Comparison of ENCODE assay signal across 8 cellular contexts in genomic region chr6:31701666-31702420, GRCh38. TPM values are rescaled to one million over a fixed set of nuclear protein-coding genes. Genes with fewer than 3 reads are reported as not detected.
A peak's percentile ranks its signal among the peaks of the same experiment; 100 is the strongest.
DNase-seq lines count a peak whose midpoint lies in the region; ATAC-seq and TF ChIP-seq lines count a peak whose summit lies in the region.

No MANE protein-coding gene starts in this region.

- peaks cover 31% of the 10 kb centered on the region for H3K4me1 Mint-ChIP-seq in endothelial cell (ENCODE audit: unreplicated experiment)
- H3K4me1 Mint-ChIP-seq in natural killer cell treated with Interleukin-12 subunit alpha and Interleukin-12 subunit beta and Interleukin-15 and Interleukin-18, amount 100 ng/mL, for 72 hours (ENCODE audit: low read depth in 2 of 2), result peaks cover 32 to 33% of the 10 kb centered on the region in 2 donors

- peak overlapping the region; percentile 97 for H3K4me2 ChIP-seq in PC-9

- H3K4me3 Mint-ChIP-seq in endothelial cell (ENCODE audit: unreplicated experiment), result peak overlapping the region; percentile 99
- peak overlapping the region; percentile 99 for H3K4me3 Mint-ChIP-seq in natural killer cell treated with Interleukin-12 subunit alpha and Interleukin-12 subunit beta and Interleukin-15 and Interleukin-18, amount 100 ng/mL, for 72 hours

- POLR2A ChIA-PET in PC-9 (lab: Charles Lee; ENCODE audit: unreplicated experiment), result interaction anchor here (0.5 to 0.7 kb wide), 3 partner anchors 37 to 125 kb away, joined by 4 to 7 read pairs (median 5); partner anchors contain the start of gene HSPA1B

- peaks cover 4% of the 10 kb centered on the region; the same call in 1 of the 2 replicates for H3K36me3 ChIP-seq in PC-9 (ENCODE audit: low read depth)

- peaks cover 6% of the 10 kb centered on the region for H3K27me3 Mint-ChIP-seq in endothelial cell (ENCODE audit: unreplicated experiment)
- no peaks in the 10 kb centered on the region for H3K27me3 Mint-ChIP-seq in natural killer cell treated with Interleukin-12 subunit alpha and Interleukin-12 subunit beta and Interleukin-15 and Interleukin-18, amount 100 ng/mL, for 72 hours

- DNase-seq in NCI-H1694 treated with DMSO at 0.1 percent for 48 hours (lab: John Stamatoyannopoulos, UW) (peak; percentile 5), NCI-H1694 (lab: John Stamatoyannopoulos, UW) (no peak), PC-9 (no peak), endothelial cell (ENCODE audit: low spot score) (no peak), HuH-7 (ENCODE audit: low spot score) (no peak)
- no peak for DNase-seq in natural killer cell treated with Interleukin-12 subunit alpha and Interleukin-12 subunit beta and Interleukin-15 and Interleukin-18, amount 100 ng/mL, for 72 hours (ENCODE audit: low spot score)

- peak overlapping the region; percentile 98 for H3K27ac Mint-ChIP-seq in endothelial cell (ENCODE audit: unreplicated experiment)
- H3K27ac Mint-ChIP-seq in natural killer cell treated with Interleukin-12 subunit alpha and Interleukin-12 subunit beta and Interleukin-15 and Interleukin-18, amount 100 ng/mL, for 72 hours, result peak overlapping the region; percentile 95

- peak overlapping the region; percentile 77; the same call in 1 of the 2 replicates for H3K27ac ChIP-seq in PC-9

- TF ChIP-seq CTCF in PC-9 (conservative IDR thresholded peaks at IDR 0.05) (no peak), endothelial cell (IDR thresholded peaks at IDR 0.05; ENCODE audit: unreplicated experiment) (no peak)

- no peaks in the 10 kb centered on the region for H3F3A ChIP-seq in PC-9 (ENCODE audit: insufficient read depth, low read depth)

- intact Hi-C loops in PC-9 (cut with micrococcal nuclease; ENCODE audit: unreplicated experiment), result loop anchor here (2.0 kb wide), 2 partner anchors 37 to 49 kb away; partner anchors contain the start of gene BAG6

- no peaks in the 10 kb centered on the region for H3K9me3 Mint-ChIP-seq in endothelial cell (ENCODE audit: unreplicated experiment)
- H3K9me3 Mint-ChIP-seq in natural killer cell treated with Interleukin-12 subunit alpha and Interleukin-12 subunit beta and Interleukin-15 and Interleukin-18, amount 100 ng/mL, for 72 hours, result no peaks in the 10 kb centered on the region

- H3K79me2 ChIP-seq in PC-9 (ENCODE audit: low read depth), result peaks cover 25% of the 10 kb centered on the region

- H3K27me3 ChIP-seq in PC-9 (ENCODE audit: insufficient read depth, low read depth), result no peaks in the 10 kb centered on the region

- H4K20me1 ChIP-seq in PC-9 (ENCODE audit: insufficient read depth), result no peaks in the 10 kb centered on the region; the same call in 1 of the 2 replicates

- H3K9me2 ChIP-seq in PC-9 (ENCODE audit: insufficient read depth), result no peaks in the 10 kb centered on the region

- peak overlapping the region; percentile 88 for H2AFZ ChIP-seq in PC-9

- CTCF ChIA-PET in PC-9 (lab: Charles Lee), result interaction anchor here (0.6 kb wide), 1 partner anchor 156 kb away, joined by 3 read pairs; the partner anchor contains the start of gene ATP6V1G2

- H3K4me1 ChIP-seq in PC-9 (replicated peaks; ENCODE audit: insufficient read depth), result peaks cover 14% of the 10 kb centered on the region

- H3K9me3 ChIP-seq in PC-9 (ENCODE audit: insufficient read depth, low read depth), result no peaks in the 10 kb centered on the region

- no peak for ATAC-seq in natural killer cell treated with Interleukin-12 subunit alpha and Interleukin-12 subunit beta and Interleukin-15 and Interleukin-18, amount 100 ng/mL, for 72 hours
- ATAC-seq in HG02642 (IDR thresholded peaks at IDR 0.05; ENCODE audit: poor library complexity, unreplicated experiment) (no peak), GM18502 (IDR thresholded peaks at IDR 0.05; ENCODE audit: poor library complexity, unreplicated experiment) (no peak)

- BruUV-seq in PC-9 (replicated peaks; lab: Mats Ljungman, UMichigan), result no TSS peak

- no peaks in the 10 kb centered on the region for H3K36me3 Mint-ChIP-seq in endothelial cell (ENCODE audit: low read depth, unreplicated experiment)
- H3K36me3 Mint-ChIP-seq in natural killer cell treated with Interleukin-12 subunit alpha and Interleukin-12 subunit beta and Interleukin-15 and Interleukin-18, amount 100 ng/mL, for 72 hours, result peaks cover 17% of the 10 kb centered on the region

- H3K4me3 ChIP-seq in PC-9, result peak overlapping the region; percentile 83

RNA-seq across cellular contexts. Expression of gene ABHD16A, which starts 1.3 kb away (rescaled TPM):
- total RNA-seq in PC-9 (2021), result 31.3 and 35.2 TPM in 2 replicates
- 54.7 TPM for total RNA-seq in endothelial cell (ENCODE audit: unreplicated experiment)
- total RNA-seq in natural killer cell treated with Interleukin-12 subunit alpha and Interleukin-12 subunit beta and Interleukin-15 and Interleukin-18, amount 100 ng/mL, for 72 hours, result 10 to 100 TPM; 60.6 to 77.5 TPM

RNA-seq across cellular contexts. Expression of gene LY6G6F, which starts 4.8 kb away (rescaled TPM):
- not detected in 2 replicates for total RNA-seq in PC-9 (2021)
- total RNA-seq in endothelial cell (ENCODE audit: unreplicated experiment), result not detected
- total RNA-seq in natural killer cell treated with Interleukin-12 subunit alpha and Interleukin-12 subunit beta and Interleukin-15 and Interleukin-18, amount 100 ng/mL, for 72 hours, result not detected

RNA-seq across cellular contexts. Expression of gene LY6G6D, which starts 13.3 kb away (rescaled TPM):
- total RNA-seq in PC-9 (2021) (not detected in 2 replicates), endothelial cell (ENCODE audit: unreplicated experiment) (not detected)
- total RNA-seq in natural killer cell treated with Interleukin-12 subunit alpha and Interleukin-12 subunit beta and Interleukin-15 and Interleukin-18, amount 100 ng/mL, for 72 hours, result not detected

RNA-seq across cellular contexts. Expression of gene LY6G6C, which starts 19.7 kb away (rescaled TPM):
- total RNA-seq in PC-9 (2021), result 1.2 and 2.1 TPM in 2 replicates
- total RNA-seq in endothelial cell (ENCODE audit: unreplicated experiment), result 0.28 TPM
- not detected for total RNA-seq in natural killer cell treated with Interleukin-12 subunit alpha and Interleukin-12 subunit beta and Interleukin-15 and Interleukin-18, amount 100 ng/mL, for 72 hours

RNA-seq across cellular contexts. Expression of gene LY6G5C, which starts 21.0 kb away (rescaled TPM):
- total RNA-seq in PC-9 (2021) (2.6 and 3.7 TPM in 2 replicates), endothelial cell (ENCODE audit: unreplicated experiment) (22.0 TPM)
- 1 to 10 TPM; 5.4 to 8.8 TPM for total RNA-seq in natural killer cell treated with Interleukin-12 subunit alpha and Interleukin-12 subunit beta and Interleukin-15 and Interleukin-18, amount 100 ng/mL, for 72 hours
